ENCODE assay signal across 13 cellular contexts in the genomic region with DNA sequence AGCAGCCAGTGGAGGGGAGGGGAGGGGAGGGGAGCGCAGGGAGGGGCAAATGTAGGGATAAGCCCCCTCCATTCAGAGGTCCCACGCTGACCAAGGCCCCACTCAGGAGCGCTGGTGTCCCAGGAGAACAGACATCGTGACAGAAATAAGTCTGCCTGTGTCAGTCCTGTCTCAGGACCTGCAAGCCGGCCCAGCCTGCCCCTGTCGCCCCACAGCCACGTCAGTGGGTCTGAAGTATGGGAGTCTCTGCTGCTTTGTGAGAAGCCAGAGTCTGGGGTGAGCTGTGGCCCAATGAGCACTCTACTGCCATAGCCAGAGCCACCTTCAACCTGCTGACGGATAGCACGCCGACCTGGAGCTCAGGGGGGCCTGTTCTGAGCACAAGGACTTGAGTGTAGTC. TPM values are rescaled to one million over a fixed set of nuclear protein-coding genes. Genes with fewer than 3 reads are reported as not detected.
"Had no signal": no experiment of that assay in that cellular context is flagged by ENCODE, and none has a peak within 500 bp of the region (broad histone marks: within the 10 kb centered on the region; RNA-seq: fewer than 3 reads in every experiment).

No MANE protein-coding gene starts in this region.

RNA-seq across cellular contexts. Expression of a gene that starts 8.5 kb away (rescaled TPM):
- total RNA-seq: activated B cell treated with CpG ODN at 0.5 μM for 24 hours; activated CD4-positive, alpha-beta memory T cell treated with anti-CD3 and anti-CD28 coated beads for 36 hours; activated CD4-positive, alpha-beta memory T cell treated with anti-CD3 and anti-CD28 coated beads, Interleukin-2, amount 10 ng/mL, durations not matched to agents 7 days and 5 days; activated CD4-positive, alpha-beta T cell treated with anti-CD3 and anti-CD28 coated beads for 36 hours; activated CD4-positive, alpha-beta T cell treated with anti-CD3 and anti-CD28 coated beads, Interleukin-2, amount 10 ng/mL, durations not matched to agents 24 days and 14 days; activated CD8-positive, alpha-beta memory T cell treated with anti-CD3 and anti-CD28 coated beads for 36 hours; activated CD8-positive, alpha-beta memory T cell treated with anti-CD3 and anti-CD28 coated beads, Interleukin-2, amount 10 ng/mL, durations not matched to agents 7 days and 5 days; activated CD8-positive, alpha-beta T cell treated with anti-CD3 and anti-CD28 coated beads for 36 hours; activated CD8-positive, alpha-beta T cell treated with anti-CD3 and anti-CD28 coated beads, Interleukin-2, amount 10 ng/mL, durations not matched to agents 7 days and 5 days; T-helper 1 cell treated with Interleukin-12 subunit alpha and Interleukin-12 subunit beta and Interleukin-4 antibody, amounts not matched to agents 30 ng/mL and 1 ng/mL, for 36 hours; T-helper 17 cell; T-helper 2 cell treated with Interferon-gamma antibody and Interleukin-4, amounts not matched to agents 100 ng/mL and 5 ng/mL, for 36 hours; WTC11 had no signal
